ENCODE assay signal across 1 cellular context in the genomic region with DNA sequence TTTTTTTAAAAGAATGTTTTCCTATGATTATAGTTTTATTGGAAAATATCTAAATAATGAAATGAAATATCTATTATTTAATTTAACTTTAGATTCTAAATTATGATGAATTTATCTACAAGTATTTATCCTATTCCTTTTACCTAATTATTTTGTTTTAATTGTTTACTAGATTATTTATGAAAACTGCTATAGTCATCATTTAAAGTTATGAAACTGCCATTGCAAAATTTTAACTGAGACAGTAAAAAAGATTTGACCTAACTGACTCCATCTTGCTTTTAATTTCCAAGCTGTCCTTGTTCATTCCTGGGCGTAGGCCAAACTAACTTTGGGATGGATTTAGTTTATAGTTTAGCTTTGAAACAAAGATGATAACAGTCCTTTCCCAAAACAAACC.
A peak's percentile ranks its signal among the peaks of the same experiment; 100 is the strongest.
TF ChIP-seq lines count a peak whose summit lies in the region.

No MANE protein-coding gene starts in this region.

TF ChIP-seq in HepG2, 621 proteins besides CTCF, POLR2A, EP300 and RAD21 (continued from another document):
- peak; percentile 54 to 86 for TF ChIP-seq MAFK (conservative IDR thresholded peaks at IDR 0.05 in 1 of 2, IDR thresholded peaks at IDR 0.05 in 1 of 2; ENCODE audit: low read length in 2 of 2)
